ENCODE assay signal across 8 cellular contexts in genomic region chr5:38845555-38846378, GRCh38. TPM values are rescaled to one million over a fixed set of nuclear protein-coding genes. Genes with fewer than 3 reads are reported as not detected.
DNase-seq lines count a peak whose midpoint lies in the region; ATAC-seq and TF ChIP-seq lines count a peak whose summit lies in the region.

Gene OSMR (plus strand): TSS chr5:38846012. CDS start chr5:38869045, 23,033 bp downstream.

- no peak for TF ChIP-seq CTCF in lower leg skin (IDR thresholded peaks at IDR 0.05)

- peaks cover 63 to 70% of the 10 kb centered on the region in 2 donors for H3K27me3 Mint-ChIP-seq in effector memory CD8-positive, alpha-beta T cell

- H3K36me3 Mint-ChIP-seq in effector memory CD8-positive, alpha-beta T cell (ENCODE audit: insufficient read depth): no peaks in the 10 kb centered on the region

- H3K27ac Mint-ChIP-seq in effector memory CD8-positive, alpha-beta T cell: no peak within 1 kb of the TSS

- peak within 1 kb of the TSS; percentile 35 to 62 for H3K4me3 Mint-ChIP-seq in effector memory CD8-positive, alpha-beta T cell

- peaks cover 5 to 7% of the 10 kb centered on the region in 2 donors for H3K4me1 Mint-ChIP-seq in effector memory CD8-positive, alpha-beta T cell (ENCODE audit: low read depth in 2 of 2)

- H3K9me3 Mint-ChIP-seq in effector memory CD8-positive, alpha-beta T cell: peaks cover 0 to 2% of the 10 kb centered on the region in 2 donors

- peak within 1 kb of the TSS; percentile 45 for H3K4me3 ChIP-seq in SJCRH30
- peak within 1 kb of the TSS; percentile 56 for H3K4me3 ChIP-seq in lower leg skin (ENCODE audit: low read depth, poor library complexity, severe bottlenecking)

- H3K27ac ChIP-seq in SJCRH30: no peak within 1 kb of the TSS

- intact Hi-C loops in lower leg skin (cut with DNase I; ENCODE audit: low total_unique reads): no loop called here

- H3K9me3 ChIP-seq in SJCRH30 (replicated peaks): no peaks in the 10 kb centered on the region

- no peaks in the 10 kb centered on the region for H3K36me3 ChIP-seq in SJCRH30

- ATAC-seq in effector memory CD8-positive, alpha-beta T cell (replicated peaks): no peak
- ATAC-seq in GM21737 (IDR thresholded peaks at IDR 0.05; ENCODE audit: unreplicated experiment): no peak

- 1 to 3% methylated on average over 52 to 61 of the region's 88 CpGs for WGBS in lower leg skin, 2 donors

- H3K27me3 ChIP-seq in SJCRH30: no peaks in the 10 kb centered on the region

- TF ChIP-seq POLR2A in lower leg skin (IDR thresholded peaks at IDR 0.05): no peak

- no peaks in the 10 kb centered on the region for H3K4me1 ChIP-seq in SJCRH30

- DNase-seq in NCI-H524 (lab: John Stamatoyannopoulos, UW) (peak; percentile 8 to 31), NCI-H524 treated with DMSO at 0.1 percent for 48 hours (lab: John Stamatoyannopoulos, UW) (no peak), SJCRH30 (peak; percentile 17 to 25), lower leg skin (ENCODE audit: low spot score in 2 of 2) (peak; percentile 89 to 98), GM19240 (ENCODE audit: insufficient read length, low spot score) (no peak)
- DNase-seq in effector memory CD8-positive, alpha-beta T cell: no peak
- DNase-seq in stimulated activated CD4-positive, alpha-beta T cell treated with anti-CD3 and anti-CD28 coated beads, Interleukin-4, amount 100 ng/mL, for 48 hours (ENCODE audit: low read depth in 2 of 2): peak; percentile 14 to 15

RNA-seq across cellular contexts. Expression of gene OSMR, which starts in this region (rescaled TPM):
- total RNA-seq in SJCRH30 (2014; rRNA removed; shearing (Covaris generic)): 0.03 and 0.14 TPM in 2 replicates
- 10 to 100 TPM; 13.7 to 28.1 (median 22.0) TPM for total RNA-seq in lower leg skin

Comparison
In these comparisons a context has a peak if more than half of its experiments do, and no peak if none do; other contexts are left out.
1. RNA of gene OSMR (total RNA-seq): 13.7 to 28.1 TPM in lower leg skin; 0.03 to 0.14 TPM in SJCRH30; every median in the first group is over 10 times any median in the second.
2. DNase-seq: peak in NCI-H524 (2 of 2), lower leg skin (2 of 2) and stimulated activated CD4-positive, alpha-beta T cell treated with anti-CD3 and anti-CD28 coated beads, Interleukin-4, amount 100 ng/mL, for 48 hours (2 of 2); none in NCI-H524 treated with DMSO at 0.1 percent for 48 hours (single experiment), effector memory CD8-positive, alpha-beta T cell (0 of 3) and GM19240 (single experiment).
3. Peak in DNase-seq and H3K4me3 ChIP-seq in SJCRH30; RNA of the gene not detected or under 1 TPM.